In the genomic region with DNA sequence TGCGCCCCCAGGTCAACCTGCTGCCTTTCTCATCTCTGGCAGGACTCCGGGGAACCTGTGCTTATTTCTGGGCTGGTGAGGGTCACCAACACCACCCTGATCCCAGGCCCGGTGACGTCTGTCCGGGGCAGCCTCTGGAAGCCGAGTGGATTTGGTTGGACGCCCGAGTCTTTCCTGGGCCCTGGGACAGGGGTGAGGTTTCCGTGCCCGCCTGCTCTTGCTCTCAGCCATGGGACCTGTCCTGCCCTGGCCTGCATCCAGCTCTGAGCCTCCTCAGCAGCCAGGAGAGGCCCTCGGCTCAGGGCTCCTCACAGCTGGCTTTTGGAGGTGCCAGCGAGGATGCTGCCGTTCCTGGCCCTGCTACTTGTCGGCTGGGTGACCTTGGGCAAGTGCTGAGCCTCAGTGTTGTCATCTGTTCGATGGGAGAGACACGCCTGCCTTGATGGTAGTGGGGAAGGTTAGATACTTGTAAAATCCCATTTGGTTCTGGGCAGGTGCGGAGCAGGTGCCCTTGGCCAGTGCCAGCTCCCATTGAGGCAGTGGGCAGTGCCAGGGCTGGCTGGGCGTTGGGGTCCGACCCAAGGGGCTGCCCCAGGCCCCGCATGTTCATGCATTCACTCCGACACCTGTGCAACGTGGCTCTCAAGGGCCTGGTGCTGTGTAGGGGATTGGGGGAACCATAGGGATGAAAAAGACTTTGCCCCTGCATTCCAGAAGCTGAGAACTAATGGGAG, we compare ENCODE assay signal across 8 cellular contexts. TPM values are rescaled to one million over a fixed set of nuclear protein-coding genes. Genes with fewer than 3 reads are reported as not detected.
DNase-seq lines count a peak whose midpoint lies in the region; ATAC-seq, FAIRE-seq and TF ChIP-seq lines count a peak whose summit lies in the region.

No MANE protein-coding gene starts in this region.

- H2BK5ac ChIP-seq in IMR-90 (ENCODE audit: low read depth, low read length, poor library complexity, severe bottlenecking) (no peak overlapping the region), neuronal stem cell (ENCODE audit: low read length) (no peak overlapping the region)

- BruUV-seq in IMR-90 (replicated peaks; lab: Mats Ljungman, UMichigan): no TSS peak

- dilution Hi-C loops in IMR-90 (cut with HindIII; ENCODE audit: low sequenced_read_pairs, unreplicated experiment): no loop called here

- no peak overlapping the region for H3K4ac ChIP-seq in IMR-90 (ENCODE audit: low read depth, low read length)
- H3K4ac ChIP-seq in neuronal stem cell (ENCODE audit: low read length): no peak overlapping the region

- H3K27me3 ChIP-seq in IMR-90 (ENCODE audit: control insufficient read depth, insufficient read depth, low read length): peaks cover 47% of the 10 kb centered on the region
- peaks cover 20% of the 10 kb centered on the region for H3K27me3 ChIP-seq in foreskin keratinocyte
- peaks cover 0 to 41% (median 6%) of the 10 kb centered on the region in 3 experiments for H3K27me3 ChIP-seq in neuronal stem cell (ENCODE audit: control insufficient read depth in 3 of 3, insufficient read depth in 3 of 3, low read depth in 1 of 3, low read length in 3 of 3)
- no peaks in the 10 kb centered on the region for H3K27me3 ChIP-seq in small intestine (ENCODE audit: control insufficient read depth in 2 of 2, insufficient read depth in 2 of 2, low read length in 2 of 2)

- TF ChIP-seq CTCF in IMR-90 (conservative IDR thresholded peaks at IDR 0.05; ENCODE audit: low read depth, low read length) (no peak), foreskin keratinocyte (conservative IDR thresholded peaks at IDR 0.05) (no peak)

- H3K9me3 ChIP-seq in IMR-90 (ENCODE audit: control insufficient read depth, insufficient read depth, low read length) (no peaks in the 10 kb centered on the region), neuronal stem cell (replicated peaks in 1 of 2; ENCODE audit: control insufficient read depth in 2 of 2, insufficient read depth in 1 of 2, low read depth in 1 of 2, low read length in 2 of 2) (no peaks in the 10 kb centered on the region), small intestine (ENCODE audit: control insufficient read depth, low read depth) (no peaks in the 10 kb centered on the region)

- POLR2A ChIA-PET in IMR-90 (lab: Charles Lee; ENCODE audit: unreplicated experiment): no interaction called here

- H3K4me1 ChIP-seq in IMR-90 (ENCODE audit: control insufficient read depth, insufficient read depth, low read length) (no peaks in the 10 kb centered on the region), foreskin keratinocyte (no peaks in the 10 kb centered on the region), neuronal stem cell (ENCODE audit: control insufficient read depth in 2 of 2, insufficient read depth in 1 of 2, low read depth in 1 of 2, low read length in 2 of 2) (peaks cover 0 to 2% of the 10 kb centered on the region in 2 donors), small intestine (ENCODE audit: control insufficient read depth in 2 of 2, insufficient read depth in 1 of 2, low read depth in 1 of 2, low read length in 1 of 2) (no peaks in the 10 kb centered on the region)

- H3K4me2 ChIP-seq in IMR-90 (ENCODE audit: low read depth, low read length) (no peak overlapping the region), neuronal stem cell (ENCODE audit: insufficient read depth, low read length, poor library complexity, severe bottlenecking) (peak overlapping the region; percentile 68)

- H4K91ac ChIP-seq in IMR-90 (ENCODE audit: insufficient read depth, low read depth, low read length) (no peak overlapping the region), neuronal stem cell (ENCODE audit: low read depth, low read length, poor library complexity) (no peak overlapping the region)

- ATAC-seq in IMR-90 (ENCODE audit: low read depth) (peak; percentile 12), foreskin keratinocyte (peak; percentile 25)

- H2BK120ac ChIP-seq in IMR-90 (ENCODE audit: low read depth, low read length) (no peak overlapping the region), neuronal stem cell (ENCODE audit: low read depth, low read length) (no peak overlapping the region)

- H3K23ac ChIP-seq in IMR-90 (ENCODE audit: low read depth, low read length): no peak overlapping the region
- H3K23ac ChIP-seq in neuronal stem cell (ENCODE audit: low read depth, low read length, poor library complexity): peak overlapping the region; percentile 51

- H2AK9ac ChIP-seq in IMR-90 (replicated peaks; ENCODE audit: low read depth, low read length, poor library complexity): no peak overlapping the region

- H3K18ac ChIP-seq in IMR-90 (ENCODE audit: low read depth, low read length) (no peak overlapping the region), neuronal stem cell (ENCODE audit: low read length) (peak overlapping the region; percentile 93)

- H2AK5ac ChIP-seq in IMR-90 (ENCODE audit: low read depth, low read length): no peak overlapping the region
- H2AK5ac ChIP-seq in neuronal stem cell (ENCODE audit: low read depth, low read length): peak overlapping the region; percentile 9

- H3K79me1 ChIP-seq in IMR-90 (ENCODE audit: low read depth in 1 of 2, low read length in 2 of 2) (no peaks in the 10 kb centered on the region), neuronal stem cell (ENCODE audit: low read depth, low read length) (no peaks in the 10 kb centered on the region)

- H3K56ac ChIP-seq in IMR-90 (ENCODE audit: extremely low read depth, insufficient read depth, low read length): no peak overlapping the region

- CTCF ChIA-PET in IMR-90 (lab: Yijun Ruan, JAX): no interaction called here

- intact Hi-C loops in IMR-90 (cut with micrococcal nuclease): loop anchor here (1.0 to 5.0 kb wide), 9 partner anchors 51 to 818 kb away; a partner anchor contains a TSS

- FAIRE-seq in small intestine (lab: Jason Lieb, UNC): no peak

- in situ Hi-C loops in IMR-90 (cut with MboI; ENCODE audit: low sequenced_read_pairs): loop anchor here (5.0 kb wide), 2 partner anchors 250 to 625 kb away; no protein-coding TSS in a partner anchor

- H2BK12ac ChIP-seq in neuronal stem cell (ENCODE audit: low read length): peak overlapping the region; percentile 79

- peaks cover 3% of the 10 kb centered on the region; the same call in 1 of the 2 replicates for H4K20me1 ChIP-seq in IMR-90 (ENCODE audit: insufficient read depth, low read length)

- H2AFZ ChIP-seq in IMR-90 (replicated peaks; ENCODE audit: low read length, poor library complexity) (peak overlapping the region; percentile 64), neuronal stem cell (ENCODE audit: low read length) (peak overlapping the region; percentile 31)

- H3K9ac ChIP-seq in IMR-90 (ENCODE audit: low read depth, low read length): no peak overlapping the region
- H3K9ac ChIP-seq in neuronal stem cell (ENCODE audit: low read depth, low read length, poor library complexity): peak overlapping the region; percentile 74

- no peak for TF ChIP-seq POLR2A in IMR-90 (IDR thresholded peaks at IDR 0.05; ENCODE audit: low read depth, low read length)

- H4K8ac ChIP-seq in IMR-90 (ENCODE audit: low read depth in 2 of 2, low read length in 2 of 2): no peak overlapping the region
- H4K8ac ChIP-seq in neuronal stem cell (ENCODE audit: low read depth, low read length): no peak overlapping the region

- H3K4me3 ChIP-seq in IMR-90 (ENCODE audit: insufficient read depth, low read depth, low read length): no peak overlapping the region
- H3K4me3 ChIP-seq in neuronal stem cell (ENCODE audit: low read length in 2 of 2): no peak overlapping the region
- no peak overlapping the region for H3K4me3 ChIP-seq in small intestine (ENCODE audit: low read depth in 1 of 2, low read length in 2 of 2)

- TF ChIP-seq RAD21 in IMR-90 (IDR thresholded peaks at IDR 0.05; ENCODE audit: low read length): no peak

- H3K27ac ChIP-seq in IMR-90 (ENCODE audit: insufficient read depth, low read length) (no peak overlapping the region), foreskin keratinocyte (no peak overlapping the region), neuronal stem cell (replicated peaks; ENCODE audit: low read length) (no peak overlapping the region), small intestine (ENCODE audit: low read depth in 1 of 2, low read length in 1 of 2) (no peak overlapping the region)

- WGBS in IMR-90 (ENCODE audit: extremely low coverage in 2 of 2, insufficient read length in 1 of 2), 2 experiments: 29% methylated on average over 3 of the region's 22 CpGs; no CpG with 5 or more reads in 1 of the 2 experiments
- WGBS in neuronal stem cell (ENCODE audit: extremely low coverage in 2 of 2, insufficient read length in 2 of 2, insufficient replicate concordance in 1 of 2), 2 donors: no CpG with 5 or more reads among the region's 22 CpGs
- 34 to 51% (median 40%) methylated on average over 22 of the region's 22 CpGs for WGBS in small intestine, 3 donors

- no peak overlapping the region for H4K5ac ChIP-seq in IMR-90 (ENCODE audit: low read depth, low read length)

- DNase-seq in GM03348 (ENCODE audit: low spot score): peak; percentile 37
- no peak for DNase-seq in IMR-90
- peak in 1 of 2 donors; percentile 7 for DNase-seq in foreskin keratinocyte
- no peak for DNase-seq in neuronal stem cell (ENCODE audit: low spot score)
- no peak for DNase-seq in small intestine
- no peak for DNase-seq in retina
- no peak for DNase-seq in MV-4-11 (lab: John Stamatoyannopoulos, UW)
- DNase-seq in T-helper 9 cell: no peak

- H2BK20ac ChIP-seq in IMR-90 (ENCODE audit: low read depth, low read length): no peak overlapping the region

- H3K14ac ChIP-seq in IMR-90 (replicated peaks; ENCODE audit: low read depth, low read length) (no peak overlapping the region), neuronal stem cell (ENCODE audit: low read length) (no peak overlapping the region)

- no peaks in the 10 kb centered on the region for H3K9me1 ChIP-seq in IMR-90 (ENCODE audit: insufficient read depth, low read length)

- H2BK15ac ChIP-seq in IMR-90 (ENCODE audit: low read depth, low read length): no peak overlapping the region
- peak overlapping the region; percentile 90 for H2BK15ac ChIP-seq in neuronal stem cell (ENCODE audit: low read length)

- H3K36me3 ChIP-seq in IMR-90 (ENCODE audit: control insufficient read depth, insufficient read depth, low read length): no peaks in the 10 kb centered on the region
- H3K36me3 ChIP-seq in neuronal stem cell (replicated peaks in 1 of 2; ENCODE audit: control insufficient read depth in 2 of 2, insufficient read depth in 2 of 2, low read length in 2 of 2): no peaks in the 10 kb centered on the region
- no peaks in the 10 kb centered on the region for H3K36me3 ChIP-seq in small intestine (ENCODE audit: control insufficient read depth in 2 of 2, insufficient read depth in 2 of 2, low read length in 2 of 2)

TF ChIP-seq in IMR-90, 13 proteins besides CTCF, POLR2A, EP300 and RAD21 (continues in another document):
- TF ChIP-seq MAZ (IDR thresholded peaks at IDR 0.05; ENCODE audit: borderline replicate concordance, low read depth, low read length): no peak
- no peak for TF ChIP-seq NFE2L2 (IDR thresholded peaks at IDR 0.05; ENCODE audit: low read depth, low read length)

RNA-seq across cellular contexts. Expression of a gene that starts 58.9 kb away (rescaled TPM):
- total RNA-seq in IMR-90 (2012; rRNA removed) (703 and 816 TPM in 2 replicates), foreskin keratinocyte (15.2 and 51.6 TPM in 2 replicates)
- polyA plus RNA-seq in IMR-90 (2012; rRNA removed) (1,657 and 2,603 TPM in 2 replicates), foreskin keratinocyte (16.4 and 52.0 TPM in 2 replicates), small intestine (10 to 100 TPM in 1 of 3 donors, 1 to 10 TPM in 1, under 1 TPM in 1; 0.54 to 52.5 (median 1.1) TPM)
- 329 and 2,274 TPM in 2 replicates for polyA plus RNA-seq in IMR-90 (2012; cell fraction: cytosol; rRNA removed)
- polyA plus RNA-seq in IMR-90 (2012; cell fraction: nucleus; rRNA removed; ENCODE audit: low replicate concordance): 846 and 954 TPM in 2 replicates
- polyA plus RNA-seq in neuronal stem cell (2013, experiment 1 of 2): 85.1 TPM
- polyA plus RNA-seq in neuronal stem cell (2013, experiment 2 of 2): 84.3 TPM
